ENCODE assay signal across 12 cellular contexts in genomic region chr17:8479431-8479947, GRCh38. TPM values are rescaled to one million over a fixed set of nuclear protein-coding genes. Genes with fewer than 3 reads are reported as not detected.
DNase-seq lines count a peak whose midpoint lies in the region; ATAC-seq, FAIRE-seq and TF ChIP-seq lines count a peak whose summit lies in the region.
"Had no signal": no experiment of that assay in that cellular context is flagged by ENCODE, and none has a peak within 500 bp of the region (broad histone marks: within the 10 kb centered on the region; RNA-seq: fewer than 3 reads in every experiment).

No MANE protein-coding gene starts in this region.

- H3K36me3 Mint-ChIP-seq in brain, result peaks cover 93% of the 10 kb centered on the region

- intact Hi-C loops in left cardiac atrium (cut with DNase I), result no loop called here

- H3K9me3 Mint-ChIP-seq in brain, result peaks cover under 1 to 2% (median under 1%) of the 10 kb centered on the region in 5 experiments

- peak; percentile 77 to 87 for ATAC-seq in left cardiac atrium
- no peak for ATAC-seq in GM21515 (IDR thresholded peaks at IDR 0.05; ENCODE audit: unreplicated experiment)

- DNase-seq in Ammon's horn (ENCODE audit: low spot score), result peak; percentile 91
- peak; percentile 71 for DNase-seq in left cardiac atrium
- DNase-seq in GM12892 (ENCODE audit: insufficient read length), result no peak
- no peak for DNase-seq in NCI-H128 (lab: John Stamatoyannopoulos, UW; ENCODE audit: unreplicated experiment)
- DNase-seq in NCI-H1048 (lab: John Stamatoyannopoulos, UW), result no peak
- DNase-seq: activated T-cell treated with anti-CD3 and anti-CD28 coated beads, Interleukin-2, amount 50 U/mL, for 1 hour; dermis blood vessel endothelial cell; NCI-H146 had no signal

- no peak for FAIRE-seq in GM12892 (lab: Jason Lieb, UNC)

- H3K36me3 ChIP-seq in rectal smooth muscle tissue (ENCODE audit: control insufficient read depth, insufficient read depth, low read length), result peaks cover 29% of the 10 kb centered on the region

- TF ChIP-seq POLR2A in GM12892 (IDR thresholded peaks at IDR 0.05; ENCODE audit: low read depth, low read length), result no peak

- H3K9ac ChIP-seq in rectal smooth muscle tissue (ENCODE audit: low read length), result no peak overlapping the region
- H3K9ac ChIP-seq: BLaER1 treated with 17β-estradiol and CSF1 and Interleukin-3, amounts not matched to agents 10 nM and 100 nM had no signal

- no peaks in the 10 kb centered on the region for H3K27me3 ChIP-seq in rectal smooth muscle tissue (ENCODE audit: control insufficient read depth, insufficient read depth, low read length)
- H3K27me3 ChIP-seq: BLaER1 treated with 17β-estradiol and CSF1 and Interleukin-3, amounts not matched to agents 10 nM and 100 nM had no signal

- no peak for TF ChIP-seq CTCF in brain (conservative IDR thresholded peaks at IDR 0.05)

- H3K4me3 ChIP-seq in rectal smooth muscle tissue (ENCODE audit: low read length), result no peak overlapping the region
- H3K4me3 ChIP-seq: BLaER1 treated with 17β-estradiol and CSF1 and Interleukin-3, amounts not matched to agents 10 nM and 100 nM had no signal

- H3K27me3 Mint-ChIP-seq in brain, result no peaks in the 10 kb centered on the region

- no peaks in the 10 kb centered on the region for H3K4me1 Mint-ChIP-seq in brain

- H3K4me3 Mint-ChIP-seq in brain, result no peak overlapping the region

- peak overlapping the region; percentile 45 for H3K27ac ChIP-seq in rectal smooth muscle tissue (ENCODE audit: low read depth, low read length)
- H3K27ac ChIP-seq: BLaER1 treated with 17β-estradiol and CSF1 and Interleukin-3, amounts not matched to agents 10 nM and 100 nM had no signal

- H3K27ac Mint-ChIP-seq in brain, result peak overlapping the region in 4 of 5 experiments; percentile 33 to 88 (median 61)

- peaks cover 9% of the 10 kb centered on the region for H3K4me1 ChIP-seq in rectal smooth muscle tissue (ENCODE audit: control insufficient read depth, insufficient read depth, low read length)
- H3K4me1 ChIP-seq: BLaER1 treated with 17β-estradiol and CSF1 and Interleukin-3, amounts not matched to agents 10 nM and 100 nM had no signal

RNA-seq across cellular contexts. Expression of gene NDEL1, which starts 43.8 kb away (rescaled TPM):
- polyA plus RNA-seq in brain (ENCODE audit: insufficient read depth, low read depth, low replicate concordance), result 33.2 TPM
- total RNA-seq in left cardiac atrium, result 10 to 100 TPM; 27.8 to 48.8 TPM
- 19.6 TPM for polyA plus RNA-seq in GM12892 (2012; ENCODE audit: missing spikeins)

Comparison
In these comparisons a context has a peak if more than half of its experiments do, and no peak if none do; other contexts are left out.
1. DNase-seq: peak in Ammon's horn (single experiment) and left cardiac atrium (single experiment); none in GM12892 (single experiment), NCI-H128 (single experiment) and NCI-H1048 (single experiment).